Comparison of ENCODE assay signal across 14 cellular contexts in genomic region chr1:171429137-171429536, GRCh38. TPM values are rescaled to one million over a fixed set of nuclear protein-coding genes. Genes with fewer than 3 reads are reported as not detected.
DNase-seq lines count a peak whose midpoint lies in the region; ATAC-seq, FAIRE-seq and TF ChIP-seq lines count a peak whose summit lies in the region.
"Had no signal": no experiment of that assay in that cellular context is flagged by ENCODE, and none has a peak within 500 bp of the region (broad histone marks: within the 10 kb centered on the region; RNA-seq: fewer than 3 reads in every experiment).

No MANE protein-coding gene starts in this region.

- no peak for TF ChIP-seq EP300 in H1 (IDR thresholded peaks at IDR 0.05; ENCODE audit: borderline replicate concordance in 1 of 2, low read depth in 2 of 2, low read length in 2 of 2)
- TF ChIP-seq EP300 in gastroesophageal sphincter (IDR thresholded peaks at IDR 0.05) = no peak

- no peaks in the 10 kb centered on the region for H3K23me2 ChIP-seq in H1 (ENCODE audit: low read depth, low read length)

- no peak overlapping the region for H3K14ac ChIP-seq in H1 (ENCODE audit: insufficient read length)

- peaks cover 9 to 10% of the 10 kb centered on the region in 2 experiments for H3K9me3 ChIP-seq in H1 (ENCODE audit: insufficient read depth in 2 of 2, low read depth in 1 of 2, low read length in 1 of 2)
- H3K9me3 ChIP-seq in gastroesophageal sphincter = peaks cover 0 to 7% (median 0%) of the 10 kb centered on the region in 3 donors
- H3K9me3 ChIP-seq: A549 had no signal

- no peak overlapping the region for H2BK120ac ChIP-seq in H1 (replicated peaks; ENCODE audit: low read depth, low read length)

- POLR2A ChIA-PET in H1 (lab: Charles Lee; ENCODE audit: partially characterized antibody) = interaction anchor here (1.2 to 5.7 kb wide), 2 partner anchors 10 to 56 kb away, joined by 3 to 27 read pairs; partner anchors contain the start of gene PRRC2C

- peak overlapping the region; percentile 76; the same call in 1 of the 2 replicates for H2AFZ ChIP-seq in H1 (ENCODE audit: low read length)

- H3K4me3 ChIP-seq in H1 (ENCODE audit: extremely low read depth in 1 of 4, insufficient read depth in 2 of 4, low read depth in 3 of 4, low read length in 4 of 4) = no peak overlapping the region
- no peak overlapping the region for H3K4me3 ChIP-seq in gastroesophageal sphincter
- H3K4me3 ChIP-seq: A549 had no signal

- H4K91ac ChIP-seq in H1 (replicated peaks; ENCODE audit: insufficient read length, low read length) = no peak overlapping the region

- H2AK5ac ChIP-seq in H1 (ENCODE audit: low read depth, low read length) = no peak overlapping the region

- H2BK12ac ChIP-seq in H1 (ENCODE audit: low read depth, low read length) = peak overlapping the region; percentile 88; the same call in 1 of the 2 replicates

- H3K36me3 ChIP-seq in H1 (ENCODE audit: control insufficient read depth in 2 of 4, insufficient read depth in 4 of 4, low read length in 3 of 4) (no peaks in the 10 kb centered on the region; a peak in 1 of 8 replicates), gastroesophageal sphincter (no peaks in the 10 kb centered on the region)

- H3K79me1 ChIP-seq in H1 (ENCODE audit: low read depth, low read length) = no peaks in the 10 kb centered on the region

- no peaks in the 10 kb centered on the region for H4K20me1 ChIP-seq in H1 (replicated peaks in 1 of 2; ENCODE audit: control insufficient read depth in 1 of 2, insufficient read depth in 2 of 2, low read length in 2 of 2)

- no peak for TF ChIP-seq RAD21 in H1 (IDR thresholded peaks at IDR 0.05 in 1 of 2, conservative IDR thresholded peaks at IDR 0.05 in 1 of 2; ENCODE audit: low read depth in 2 of 2, low read length in 2 of 2)

- peak overlapping the region; percentile 38; the same call in 1 of the 2 replicates for H3K27ac ChIP-seq in H1 (ENCODE audit: low read depth, low read length)
- no peak overlapping the region for H3K27ac ChIP-seq in gastroesophageal sphincter
- H3K27ac ChIP-seq: A549 had no signal

- WGBS in H1 (ENCODE audit: extremely low coverage in 1 of 2, insufficient coverage in 1 of 2, insufficient read length in 1 of 2, insufficient replicate concordance in 2 of 2, low coverage in 1 of 2, low lambda C conversion rate in 2 of 2, missing lambda C conversion rate in 1 of 2), 2 experiments = 56% methylated on average over 6 of the region's 6 CpGs; no CpG with 5 or more reads in 1 of the 2 experiments
- 79 to 95% methylated on average over 5 to 6 of the region's 6 CpGs for WGBS in gastroesophageal sphincter (ENCODE audit: low coverage in 1 of 2), 2 donors

- H3K4ac ChIP-seq in H1 (replicated peaks; ENCODE audit: insufficient read length, low read depth, low read length) = no peak overlapping the region

- DNase-seq in MV-4-11 (lab: John Stamatoyannopoulos, UW) (peak; percentile 22), SKM-1 treated with dmso at 0.1 percent for 144 hours (lab: John Stamatoyannopoulos, UW; ENCODE audit: unreplicated experiment) (peak; percentile 87), H1 (ENCODE audit: low read depth in 1 of 2, low spot score in 2 of 2) (no peak), NCI-H2227 (lab: John Stamatoyannopoulos, UW; ENCODE audit: unreplicated experiment) (no peak), HCEC 1CT (no peak)
- no peak for DNase-seq in activated CD4-positive, alpha-beta T cell treated with anti-CD3 and anti-CD28 coated beads, Interleukin-2, amount 50 U/mL, for 48 hours
- DNase-seq: CD8-positive, alpha-beta T cell; COR-L47; DND-41; GDM1; IMR-90 had no signal

- no peak overlapping the region for H4K8ac ChIP-seq in H1 (ENCODE audit: extremely low read depth, insufficient read depth, low read length)

- peak overlapping the region; percentile 91; the same call in 1 of the 2 replicates for H2BK20ac ChIP-seq in H1 (ENCODE audit: low read length)

- CTCF ChIA-PET in H1 (lab: Charles Lee; ENCODE audit: partially characterized antibody) = interaction anchor here (0.6 to 1.1 kb wide), 5 partner anchors 10 to 739 kb away, joined by 3 to 4 read pairs (median 3); no protein-coding TSS in a partner anchor

- 0 out of 2 replicates have a peak overlapping the region, but pooled peaks have one; percentile 19 for H2BK15ac ChIP-seq in H1 (ENCODE audit: low read length)

- H3K27me3 ChIP-seq in H1 (replicated peaks in 1 of 4; ENCODE audit: control insufficient read depth in 3 of 4, extremely low read depth in 1 of 4, insufficient read depth in 3 of 4, low read length in 3 of 4) = no peaks in the 10 kb centered on the region
- H3K27me3 ChIP-seq in gastroesophageal sphincter = no peaks in the 10 kb centered on the region

- TF ChIP-seq CTCF in H1 (IDR thresholded peaks at IDR 0.05; ENCODE audit: control extremely low read depth in 1 of 3, insufficient read depth in 1 of 3, low read depth in 1 of 3, low read length in 3 of 3) (peak in 1 of 3 experiments; percentile 3; a peak in 1 of 4 replicates), gastroesophageal sphincter (IDR thresholded peaks at IDR 0.05) (no peak)

- H3K79me2 ChIP-seq in H1 (ENCODE audit: control insufficient read depth in 1 of 2, insufficient read depth in 2 of 2, low read length in 2 of 2) = no peaks in the 10 kb centered on the region

- ATAC-seq in gastroesophageal sphincter = no peak
- ATAC-seq: A549; CD8-positive, alpha-beta T cell had no signal

- H3K4me2 ChIP-seq in H1 (ENCODE audit: insufficient read depth in 1 of 2, low read depth in 2 of 2, low read length in 2 of 2) = peak overlapping the region in 1 of 2 experiments; percentile 32; a peak in 1 of 4 replicates
- H3K4me2 ChIP-seq: A549 had no signal

- H3K9ac ChIP-seq in H1 (replicated peaks in 1 of 4; ENCODE audit: extremely low read depth in 1 of 4, low read depth in 3 of 4, low read length in 3 of 4) = no peak overlapping the region; a peak in 1 of 7 replicates

- no peak overlapping the region for H3K18ac ChIP-seq in H1 (ENCODE audit: extremely low read depth, low read length)

- peak overlapping the region; percentile 46; the same call in 1 of the 2 replicates for H2BK5ac ChIP-seq in H1 (ENCODE audit: low read depth, low read length)

- no peak overlapping the region for H3K56ac ChIP-seq in H1 (replicated peaks; ENCODE audit: insufficient read length, low read depth, low read length)

- peak; percentile 7 for FAIRE-seq in H1 (lab: Jason Lieb, UNC)
- FAIRE-seq: A549, D721Med had no signal

- H4K5ac ChIP-seq in H1 (ENCODE audit: insufficient read length, low read depth, low read length) = no peak overlapping the region

- no peak overlapping the region for H3K23ac ChIP-seq in H1 (ENCODE audit: insufficient read length)

- no peak for TF ChIP-seq POLR2A in H1 (IDR thresholded peaks at IDR 0.05; ENCODE audit: control extremely low read depth in 1 of 2, low read depth in 2 of 2, low read length in 2 of 2)
- TF ChIP-seq POLR2A in gastroesophageal sphincter (IDR thresholded peaks at IDR 0.05) = no peak

- H3K4me1 ChIP-seq in H1 (replicated peaks in 1 of 4; ENCODE audit: control insufficient read depth in 3 of 4, insufficient read depth in 4 of 4, low read length in 3 of 4) (peaks cover 7 to 44% (median 20%) of the 10 kb centered on the region in 4 experiments; a peak in 6 of 7 replicates), gastroesophageal sphincter (no peaks in the 10 kb centered on the region)

TF ChIP-seq in H1, 55 proteins besides CTCF, POLR2A, EP300 and RAD21 (continues in another document):
- TF ChIP-seq JUN (IDR thresholded peaks at IDR 0.05; ENCODE audit: low read depth, low read length) = no peak
- no peak for TF ChIP-seq GABPA (IDR thresholded peaks at IDR 0.05; ENCODE audit: borderline replicate concordance, insufficient read depth, low read length)
- no peak for TF ChIP-seq CTBP2 (IDR thresholded peaks at IDR 0.05; ENCODE audit: borderline replicate concordance, insufficient read depth, insufficient read length, low read length)
- no peak for TF ChIP-seq HDAC2 (IDR thresholded peaks at IDR 0.05; ENCODE audit: borderline replicate concordance in 1 of 2, low read depth in 2 of 2, low read length in 2 of 2)
- TF ChIP-seq MAX (IDR thresholded peaks at IDR 0.05) = 0 out of 2 replicates have a peak, but pooled peaks have one; percentile 17
- TF ChIP-seq E2F6 (IDR thresholded peaks at IDR 0.05) = 0 out of 2 replicates have a peak, but pooled peaks have one; percentile 5
- TF ChIP-seq YY1 (IDR thresholded peaks at IDR 0.05; ENCODE audit: low read depth, low read length) = no peak
- TF ChIP-seq ASH2L (IDR thresholded peaks at IDR 0.05; ENCODE audit: low read length) = no peak
- no peak for TF ChIP-seq SP1 (IDR thresholded peaks at IDR 0.05; ENCODE audit: low read depth, low read length)

RNA-seq across cellular contexts. Expression of gene PRRC2C, which starts 56.2 kb away (rescaled TPM):
- total RNA-seq in H1 (2021; fragmentation: NEBNext Ultra II Directional; extraction: Animal tissue kit (Norgen Biotek cat#: 25700)) = 264 and 274 TPM in 2 replicates
- polyA plus RNA-seq in H1 (2011; rRNA removed) = 89.6 and 125 TPM in 2 replicates
- 88.6 TPM for polyA plus RNA-seq in H1 (2011; cell fraction: cytosol; rRNA removed)
- 148 TPM for polyA plus RNA-seq in H1 (2011; cell fraction: nucleus; rRNA removed)
- polyA plus RNA-seq in H1 (2012, experiment 1 of 2) = 119 to 144 TPM (median 134 TPM) in 4 replicates
- polyA plus RNA-seq in H1 (2012, experiment 2 of 2) = 6.6 TPM
- polyA plus RNA-seq in H1 (2013, experiment 1 of 2) = 202 TPM
- polyA plus RNA-seq in H1 (2013, experiment 2 of 2) = 198 TPM
- polyA minus RNA-seq in H1 (2011; rRNA and poly(A)+ RNA removed) = 133 and 204 TPM in 2 replicates
- polyA minus RNA-seq in H1 (2011; cell fraction: cytosol; rRNA and poly(A)+ RNA removed) = 134 TPM
- 200 TPM for polyA minus RNA-seq in H1 (2011; cell fraction: nucleus; rRNA and poly(A)+ RNA removed)
- total RNA-seq in gastroesophageal sphincter = 10 to 100 TPM; 52.0 to 79.2 (median 74.4) TPM

Comparison
In these comparisons a context has a peak if more than half of its experiments do, and no peak if none do; other contexts are left out.
1. DNase-seq: peak in MV-4-11 (single experiment) and SKM-1 treated with dmso at 0.1 percent for 144 hours (single experiment); none in H1 (0 of 2), activated CD4-positive, alpha-beta T cell treated with anti-CD3 and anti-CD28 coated beads, Interleukin-2, amount 50 U/mL, for 48 hours (0 of 2), NCI-H2227 (single experiment) and HCEC 1CT (single experiment).